ENCODE assay signal across 8 cellular contexts in genomic region chr2:196291873-196292800, GRCh38.
DNase-seq lines count a peak whose midpoint lies in the region; ATAC-seq and TF ChIP-seq lines count a peak whose summit lies in the region.

No MANE protein-coding gene starts in this region.

- H3K27ac Mint-ChIP-seq in nephron progenitor cell, result peak overlapping the region; percentile 56

- H3K4me1 Mint-ChIP-seq in nephron progenitor cell, result no peaks in the 10 kb centered on the region

- peaks cover 9% of the 10 kb centered on the region for H3K36me3 Mint-ChIP-seq in nephron progenitor cell (ENCODE audit: low read depth)

- H3K27me3 Mint-ChIP-seq in nephron progenitor cell (ENCODE audit: low read depth, poor library complexity), result no peaks in the 10 kb centered on the region

- H3K4me3 Mint-ChIP-seq in nephron progenitor cell, result no peak overlapping the region

- TF ChIP-seq CTCF in astrocyte of the cerebellum (IDR thresholded peaks at IDR 0.05; ENCODE audit: low read depth, low read length, missing control alignments), result no peak
- no peak for TF ChIP-seq CTCF in nephron progenitor cell (IDR thresholded peaks at IDR 0.05)

- H3K4me3 ChIP-seq in astrocyte of the cerebellum (ENCODE audit: low read depth, low read length), result no peak overlapping the region

- DNase-seq in astrocyte of the cerebellum (ENCODE audit: low read depth) (peak; percentile 78), nephron progenitor cell (no peak), amniotic stem cell (lab: John Stamatoyannopoulos, UW) (no peak), GM19240 (ENCODE audit: insufficient read length, low spot score) (no peak), NCI-H526 treated with DMSO at 0.1 percent for 48 hours (lab: John Stamatoyannopoulos, UW) (no peak), NCI-H1417 (lab: John Stamatoyannopoulos, UW) (no peak)

- no peaks in the 10 kb centered on the region for H3K9me3 Mint-ChIP-seq in nephron progenitor cell

- in situ Hi-C loops in astrocyte of the cerebellum (cut with HindIII; ENCODE audit: low sequenced_read_pairs), result no loop called here

- ATAC-seq in GM19372 (IDR thresholded peaks at IDR 0.05; ENCODE audit: low read depth, unreplicated experiment) (peak; percentile 37), HG03342 (IDR thresholded peaks at IDR 0.05; ENCODE audit: unreplicated experiment) (peak; percentile 39)
